22 cellular contexts compared by ENCODE assay signal in genomic region chr11:19669511-19669910, GRCh38. TPM values are rescaled to one million over a fixed set of nuclear protein-coding genes. Genes with fewer than 3 reads are reported as not detected.
DNase-seq lines count a peak whose midpoint lies in the region; ATAC-seq and TF ChIP-seq lines count a peak whose summit lies in the region.
"Had no signal": no experiment of that assay in that cellular context is flagged by ENCODE, and none has a peak within 500 bp of the region (broad histone marks: within the 10 kb centered on the region; RNA-seq: fewer than 3 reads in every experiment).

No MANE protein-coding gene starts in this region.

- POLR2A ChIA-PET in RWPE1 (lab: Yijun Ruan, JAX; ENCODE audit: low non-redundant PET) (no interaction called here), A673 (lab: Charles Lee; ENCODE audit: low non-redundant PET) (no interaction called here)

- TF ChIP-seq CTCF in RWPE1 (conservative IDR thresholded peaks at IDR 0.05; ENCODE audit: low read depth) (no peak), esophagus squamous epithelium (IDR thresholded peaks at IDR 0.05) (no peak), suprapubic skin (IDR thresholded peaks at IDR 0.05) (no peak), GM13977 (IDR thresholded peaks at IDR 0.05; ENCODE audit: extremely low read depth, insufficient read depth, missing control alignments) (no peak), A673 (conservative IDR thresholded peaks at IDR 0.05; ENCODE audit: low read depth, low read length) (no peak)

- H3K27ac ChIP-seq in ACC112 (ENCODE audit: low read depth, low read length), result peak overlapping the region; percentile 82; the same call in 1 of the 2 replicates
- H3K27ac ChIP-seq in RWPE1, result peak overlapping the region; percentile 86
- peak overlapping the region; percentile 74 to 84 (median 80) for H3K27ac ChIP-seq in esophagus squamous epithelium
- peak overlapping the region; percentile 67 for H3K27ac ChIP-seq in suprapubic skin
- H3K27ac ChIP-seq in A673 (ENCODE audit: low read depth, low read length, poor library complexity, severe bottlenecking), result no peak overlapping the region
- H3K27ac ChIP-seq: BLaER1 had no signal

- DNase-seq in RWPE1 (ENCODE audit: low spot score), result no peak
- DNase-seq in esophagus squamous epithelium (lab: John Stamatoyannopoulos, UW), result no peak
- DNase-seq in suprapubic skin (ENCODE audit: low spot score in 2 of 2), result no peak
- DNase-seq in GM13977 (ENCODE audit: low spot score), result no peak
- no peak for DNase-seq in A673 (ENCODE audit: low spot score)
- DNase-seq: ACHN; Caco-2; CD4-positive, alpha-beta memory T cell; DMS 273 treated with DMSO at 0.1 percent for 48 hours; KG1; NCI-H1092 treated with DMSO at 0.1 percent for 48 hours; NCI-H1436 treated with DMSO at 0.1 percent for 48 hours; NCI-H2029 treated with DMSO at 0.1 percent for 48 hours; NCI-H526; OCI-M1; SHP77; SW 1271 had no signal

- H3K4me3 ChIP-seq in ACC112 (ENCODE audit: low read depth, low read length) (no peak overlapping the region), esophagus squamous epithelium (no peak overlapping the region), suprapubic skin (no peak overlapping the region), A673 (ENCODE audit: low read depth, low read length, poor library complexity, severe bottlenecking) (no peak overlapping the region)
- H3K4me3 ChIP-seq: BLaER1, GM23338, HAP-1 had no signal

- in situ Hi-C loops in GM13977 (cut with MboI; ENCODE audit: low pct_unique_long_range_greater_than_20kb, low sequenced_read_pairs, unreplicated experiment), result no loop called here

- H2AFZ ChIP-seq in ACC112 (ENCODE audit: low read length, unreplicated experiment), result no peak overlapping the region
- H2AFZ ChIP-seq: GM23338 had no signal

- H3K9me3 ChIP-seq in esophagus squamous epithelium, result no peaks in the 10 kb centered on the region
- no peaks in the 10 kb centered on the region for H3K9me3 ChIP-seq in suprapubic skin
- no peaks in the 10 kb centered on the region for H3K9me3 ChIP-seq in A673 (ENCODE audit: low read depth, low read length, poor library complexity, severe bottlenecking)
- H3K9me3 ChIP-seq: BLaER1, Caco-2, HAP-1 had no signal

- TF ChIP-seq POLR2A in esophagus squamous epithelium (IDR thresholded peaks at IDR 0.05) (no peak), suprapubic skin (IDR thresholded peaks at IDR 0.05) (no peak)

- no peak for TF ChIP-seq EP300 in suprapubic skin (IDR thresholded peaks at IDR 0.05)

- 88 to 100% methylated on average over 1 of the region's 1 CpG for WGBS in esophagus squamous epithelium, 2 donors
- WGBS in suprapubic skin, result 100% methylated on average over 1 of the region's 1 CpG

- ATAC-seq in HG03095 (IDR thresholded peaks at IDR 0.05; ENCODE audit: unreplicated experiment), result no peak

- intact Hi-C loops in esophagus squamous epithelium (cut with DNase I) (no loop called here), A673 (cut with micrococcal nuclease; ENCODE audit: unreplicated experiment) (no loop called here)

- H3K4me1 ChIP-seq in ACC112 (ENCODE audit: control insufficient read depth, insufficient read depth, low read length, unreplicated experiment) (peaks cover 78% of the 10 kb centered on the region), esophagus squamous epithelium (peaks cover 17 to 99% (median 38%) of the 10 kb centered on the region in 3 donors), suprapubic skin (peaks cover 46% of the 10 kb centered on the region), A673 (ENCODE audit: insufficient read depth, low read length, poor library complexity, severe bottlenecking) (no peaks in the 10 kb centered on the region)
- H3K4me1 ChIP-seq: Caco-2, HAP-1 had no signal

- peaks cover 23% of the 10 kb centered on the region for H3K79me2 ChIP-seq in ACC112 (ENCODE audit: control insufficient read depth, insufficient read depth, low read length, unreplicated experiment)

- H3K36me3 ChIP-seq in ACC112 (ENCODE audit: insufficient read depth, low read length), result no peaks in the 10 kb centered on the region
- no peaks in the 10 kb centered on the region for H3K36me3 ChIP-seq in esophagus squamous epithelium
- H3K36me3 ChIP-seq in suprapubic skin, result no peaks in the 10 kb centered on the region
- H3K36me3 ChIP-seq in A673 (ENCODE audit: insufficient read depth, low read length, poor library complexity, severe bottlenecking), result no peaks in the 10 kb centered on the region
- H3K36me3 ChIP-seq: BLaER1, HAP-1 had no signal

- no TSS peak for BruUV-seq in A673 (replicated peaks; lab: Mats Ljungman, UMichigan)

- H3K27me3 ChIP-seq in ACC112 (ENCODE audit: insufficient read depth, low read length), result no peaks in the 10 kb centered on the region
- no peaks in the 10 kb centered on the region for H3K27me3 ChIP-seq in esophagus squamous epithelium
- H3K27me3 ChIP-seq in suprapubic skin, result no peaks in the 10 kb centered on the region
- no peaks in the 10 kb centered on the region for H3K27me3 ChIP-seq in A673 (replicated peaks; ENCODE audit: insufficient read depth, low read depth, low read length, poor library complexity)
- H3K27me3 ChIP-seq: BLaER1 had no signal

- CTCF ChIA-PET in RWPE1 (lab: Yijun Ruan, JAX), result no interaction called here
- CTCF ChIA-PET in A673 (lab: Charles Lee), result no interaction called here

RNA-seq across cellular contexts. Expression of gene NAV2, which starts 43.1 kb away (rescaled TPM):
- total RNA-seq in esophagus squamous epithelium (10 to 100 TPM in 3 of 4 donors, 1 to 10 TPM in 1; 4.9 to 19.1 (median 14.6) TPM), suprapubic skin (10 to 100 TPM in 3 of 4 donors, 1 to 10 TPM in 1; 9.1 to 34.7 (median 22.2) TPM), A673 (2021) (0.07 TPM in 1 of 2 replicates, not detected in the other)
